Comparison of ENCODE assay signal across 12 cellular contexts in genomic region chr1:32998009-32998555, GRCh38. TPM values are rescaled to one million over a fixed set of nuclear protein-coding genes. Genes with fewer than 3 reads are reported as not detected.
DNase-seq lines count a peak whose midpoint lies in the region; ATAC-seq, FAIRE-seq and TF ChIP-seq lines count a peak whose summit lies in the region.
"Had no signal": no experiment of that assay in that cellular context is flagged by ENCODE, and none has a peak within 500 bp of the region (broad histone marks: within the 10 kb centered on the region; RNA-seq: fewer than 3 reads in every experiment).

No MANE protein-coding gene starts in this region.

- no peak for TF ChIP-seq RAD21 in HCT116 (IDR thresholded peaks at IDR 0.05; ENCODE audit: low read depth)

- H3K27ac Mint-ChIP-seq in astrocyte (ENCODE audit: unreplicated experiment), result peak overlapping the region; percentile 78

- no TSS peak for BruUV-seq in HCT116 (replicated peaks; lab: Mats Ljungman, UMichigan)

- no peak overlapping the region for H3K4me2 ChIP-seq in HCT116 (ENCODE audit: low read length)
- peak overlapping the region; percentile 59 for H3K4me2 ChIP-seq in astrocyte (ENCODE audit: low read length)

- H3K27me3 ChIP-seq in HCT116 (ENCODE audit: insufficient read depth, low read length) (no peaks in the 10 kb centered on the region), astrocyte (ENCODE audit: insufficient read depth, low read length) (no peaks in the 10 kb centered on the region), lower lobe of right lung (ENCODE audit: low read depth) (no peaks in the 10 kb centered on the region)

- H3K9ac ChIP-seq in HCT116 (ENCODE audit: low read length), result no peak overlapping the region
- peak overlapping the region; percentile 81 for H3K9ac ChIP-seq in astrocyte (ENCODE audit: low read length)

- H3K27me3 Mint-ChIP-seq in astrocyte (ENCODE audit: low read depth, unreplicated experiment), result no peaks in the 10 kb centered on the region

- 62 to 76% methylated on average over 7 of the region's 7 CpGs for WGBS in lower leg skin, 2 donors

- H3K4me1 ChIP-seq in HCT116 (ENCODE audit: control insufficient read depth in 1 of 2, insufficient read depth in 2 of 2, low read length in 2 of 2) (peaks cover 4 to 15% of the 10 kb centered on the region in 2 experiments), astrocyte (ENCODE audit: insufficient read depth, low read length) (peaks cover 22% of the 10 kb centered on the region), lower lobe of right lung (peaks cover 33% of the 10 kb centered on the region)

- intact Hi-C loops in HCT116 (cut with micrococcal nuclease), result no loop called here
- intact Hi-C loops in lower lobe of right lung (cut with DNase I), result no loop called here
- intact Hi-C loops in lower leg skin (cut with DNase I; ENCODE audit: low total_unique reads), result no loop called here

- H2AFZ ChIP-seq in HCT116 (ENCODE audit: low read depth, low read length, poor library complexity, severe bottlenecking), result no peak overlapping the region
- H2AFZ ChIP-seq in astrocyte (ENCODE audit: low read depth, low read length), result no peak overlapping the region

- H3K27ac ChIP-seq in HCT116 (ENCODE audit: low read depth, low read length) (no peak overlapping the region), astrocyte (ENCODE audit: low read depth, low read length) (peak overlapping the region; percentile 97), lower lobe of right lung (peak overlapping the region; percentile 48)

- RAD21 ChIA-PET in HCT116 (lab: Charles Lee; ENCODE audit: low non-redundant PET in 1 of 2, low total read pairs in 2 of 2, uncharacterized antibody in 2 of 2, unreplicated experiment in 2 of 2), result no interaction called here

- FAIRE-seq in astrocyte (lab: Jason Lieb, UNC), result no peak
- FAIRE-seq: colon, islet of Langerhans had no signal

- H3K4me1 Mint-ChIP-seq in astrocyte (ENCODE audit: low read depth, unreplicated experiment), result peaks cover 24% of the 10 kb centered on the region

- H3K79me2 ChIP-seq in HCT116 (ENCODE audit: insufficient read depth, low read length) (no peaks in the 10 kb centered on the region), astrocyte (ENCODE audit: insufficient read depth, low read length) (no peaks in the 10 kb centered on the region)

- no peak for TF ChIP-seq CTCF in HCT116 (IDR thresholded peaks at IDR 0.05 in 2 of 3, conservative IDR thresholded peaks at IDR 0.05 in 1 of 3; ENCODE audit: borderline replicate concordance in 1 of 3, insufficient read depth in 1 of 3, low read depth in 2 of 3, low read length in 2 of 3)
- TF ChIP-seq CTCF in astrocyte (IDR thresholded peaks at IDR 0.05; ENCODE audit: insufficient read depth, low read depth, low read length), result no peak
- TF ChIP-seq CTCF in lower lobe of right lung (IDR thresholded peaks at IDR 0.05), result no peak
- TF ChIP-seq CTCF in lower leg skin (IDR thresholded peaks at IDR 0.05), result no peak

- H3K9me3 Mint-ChIP-seq in astrocyte (ENCODE audit: unreplicated experiment), result no peaks in the 10 kb centered on the region

- peaks cover 4% of the 10 kb centered on the region for H3K36me3 Mint-ChIP-seq in astrocyte (ENCODE audit: low read depth, unreplicated experiment)

- H3K9me2 ChIP-seq in HCT116 (ENCODE audit: insufficient read depth), result no peaks in the 10 kb centered on the region

- POLR2A ChIA-PET in HCT116 (lab: Charles Lee), result interaction anchor here (0.7 kb wide), 1 partner anchor 52 kb away, joined by 3 read pairs; no protein-coding TSS in a partner anchor

- peak; percentile 79 to 80 for DNase-seq in AML-193 (lab: John Stamatoyannopoulos, UW)
- no peak for DNase-seq in HCT116 (ENCODE audit: low read depth, low spot score)
- no peak for DNase-seq in astrocyte (ENCODE audit: low read depth)
- no peak for DNase-seq in lower lobe of right lung
- DNase-seq in NCI-H2029 treated with DMSO at 0.1 percent for 48 hours (lab: John Stamatoyannopoulos, UW), result no peak
- DNase-seq in lower leg skin (ENCODE audit: low spot score in 2 of 2), result no peak
- DNase-seq in DMS79 treated with DMSO at 0.1 percent for 48 hours (lab: John Stamatoyannopoulos, UW), result no peak
- DNase-seq: DND-41; stimulated activated CD4-positive, alpha-beta T cell treated with anti-CD3 and anti-CD28 coated beads, Interleukin-1b, Interleukin-23, amount 100 ng/mL, for 48 hours had no signal

- H4K20me1 ChIP-seq in HCT116 (ENCODE audit: insufficient read depth) (no peaks in the 10 kb centered on the region), astrocyte (ENCODE audit: insufficient read depth, low read length) (no peaks in the 10 kb centered on the region)

- no peaks in the 10 kb centered on the region for H3K9me3 ChIP-seq in HCT116 (ENCODE audit: control insufficient read depth in 1 of 2, insufficient read depth in 1 of 2, low read depth in 1 of 2, low read length in 2 of 2)
- H3K9me3 ChIP-seq in astrocyte (ENCODE audit: insufficient read depth, low read depth, low read length), result no peaks in the 10 kb centered on the region
- no peaks in the 10 kb centered on the region for H3K9me3 ChIP-seq in lower lobe of right lung

- CTCF ChIA-PET in HCT116 (lab: Charles Lee), result interaction anchor here (1.1 kb wide), 1 partner anchor 9 kb away, joined by 5 read pairs; no protein-coding TSS in a partner anchor

- H3K4me3 ChIP-seq in HCT116 (replicated peaks in 1 of 2; ENCODE audit: low read depth in 1 of 2, low read length in 2 of 2), result no peak overlapping the region
- peak overlapping the region; percentile 6 for H3K4me3 ChIP-seq in astrocyte (ENCODE audit: insufficient read depth, low read depth, low read length)
- H3K4me3 ChIP-seq in lower lobe of right lung, result no peak overlapping the region
- H3K4me3 ChIP-seq in lower leg skin (ENCODE audit: low read depth, poor library complexity, severe bottlenecking), result no peak overlapping the region

- ATAC-seq in HCT116 (no peak), lower lobe of right lung (peak; percentile 49 to 53), GM18868 (IDR thresholded peaks at IDR 0.05; ENCODE audit: unreplicated experiment) (no peak)

- TF ChIP-seq POLR2A in HCT116 (IDR thresholded peaks at IDR 0.05; ENCODE audit: borderline replicate concordance, extremely low read depth, insufficient read depth, insufficient read length) (no peak), lower leg skin (IDR thresholded peaks at IDR 0.05) (no peak)

- H3K4me3 Mint-ChIP-seq in astrocyte (ENCODE audit: unreplicated experiment), result no peak overlapping the region

- H3K36me3 ChIP-seq in HCT116 (ENCODE audit: control insufficient read depth in 1 of 2, insufficient read depth in 2 of 2, low read length in 2 of 2), result no peaks in the 10 kb centered on the region
- H3K36me3 ChIP-seq in astrocyte (ENCODE audit: insufficient read depth, low read length), result no peaks in the 10 kb centered on the region
- H3K36me3 ChIP-seq in lower lobe of right lung, result no peaks in the 10 kb centered on the region

TF ChIP-seq in HCT116, 20 proteins besides CTCF, POLR2A, EP300 and RAD21:
- TF ChIP-seq SIN3A (IDR thresholded peaks at IDR 0.05; ENCODE audit: low read depth) (no peak), POLR2AphosphoS5 (IDR thresholded peaks at IDR 0.05; ENCODE audit: low read depth, low read length) (peak; percentile 41; the same call in 1 of the 2 replicates)
TF ChIP-seq in HCT116: peak in this region for 1.

RNA-seq across cellular contexts. Expression of gene RNF19B, which starts 33.5 kb away (rescaled TPM):
- 22.5 TPM for total RNA-seq in HCT116 (2021; ENCODE audit: unreplicated experiment)
- 24.1 and 32.5 TPM in 2 replicates for polyA plus RNA-seq in HCT116 (2012)
- total RNA-seq in astrocyte, result 25.8 and 29.7 TPM in 2 replicates
- total RNA-seq in lower lobe of right lung, result 27.9 TPM
- 10 to 100 TPM; 29.5 to 42.6 (median 37.5) TPM for total RNA-seq in lower leg skin

RNA-seq across cellular contexts. Expression of gene AK2, which starts 38.6 kb away (rescaled TPM):
- 233 TPM for total RNA-seq in HCT116 (2021; ENCODE audit: unreplicated experiment)
- polyA plus RNA-seq in HCT116 (2012), result 193 and 219 TPM in 2 replicates
- 126 and 138 TPM in 2 replicates for total RNA-seq in astrocyte
- total RNA-seq in lower lobe of right lung, result 103 TPM
- 100 to 1,000 TPM in 3 of 4 donors, 10 to 100 TPM in 1; 90.0 to 247 (median 144) TPM for total RNA-seq in lower leg skin

Comparison
In these comparisons a context has a peak if more than half of its experiments do, and no peak if none do; other contexts are left out.
1. DNase-seq: peak in AML-193 (2 of 2); none in HCT116 (single experiment), astrocyte (single experiment), lower lobe of right lung (single experiment), NCI-H2029 treated with DMSO at 0.1 percent for 48 hours (single experiment), lower leg skin (0 of 2) and DMS79 treated with DMSO at 0.1 percent for 48 hours (single experiment).
2. ATAC-seq: peak in lower lobe of right lung (2 of 2); none in HCT116 (single experiment) and GM18868 (single experiment).